24 cellular contexts compared by ENCODE assay signal in the genomic region with DNA sequence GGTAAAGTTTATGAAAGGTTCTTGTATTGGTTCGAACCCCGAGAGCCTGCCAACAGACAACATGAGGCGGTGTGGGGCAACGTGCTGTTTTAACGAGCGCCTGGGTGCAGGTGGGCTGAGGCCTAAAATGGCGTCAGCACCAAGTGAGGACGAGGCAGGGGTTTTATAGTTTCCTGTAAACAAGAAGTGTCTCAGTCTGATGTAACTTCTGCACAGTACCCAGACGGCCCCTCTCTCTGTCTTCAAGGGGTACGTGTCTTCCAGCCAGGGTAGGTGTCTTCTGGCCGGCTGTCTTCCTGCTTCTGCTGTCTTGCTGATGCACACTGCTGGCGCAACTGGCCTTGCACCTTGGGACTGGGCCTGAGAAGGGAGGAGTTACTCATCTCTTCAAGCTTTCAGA. TPM values are rescaled to one million over a fixed set of nuclear protein-coding genes. Genes with fewer than 3 reads are reported as not detected.
DNase-seq lines count a peak whose midpoint lies in the region; ATAC-seq, FAIRE-seq and TF ChIP-seq lines count a peak whose summit lies in the region.
"Had no signal": no experiment of that assay in that cellular context is flagged by ENCODE, and none has a peak within 500 bp of the region (broad histone marks: within the 10 kb centered on the region; RNA-seq: fewer than 3 reads in every experiment).

No MANE protein-coding gene starts in this region.

- no peak for TF ChIP-seq RAD21 in GM12878 (IDR thresholded peaks at IDR 0.05; ENCODE audit: insufficient read depth, low read depth, low read length)

- H3F3A ChIP-seq in MM.1S (ENCODE audit: insufficient read depth, low read length): peaks cover 33% of the 10 kb centered on the region

- POLR2A ChIA-PET in GM12878 (lab: Charles Lee): interaction anchor here (1.2 to 2.5 kb wide), 3 partner anchors 9 to 14 kb away, joined by 3 to 8 read pairs (median 5); no protein-coding TSS in a partner anchor

- H3K4me2 ChIP-seq in OCI-LY3 (ENCODE audit: low read length) (peak overlapping the region; percentile 95), GM12878 (ENCODE audit: control insufficient read depth, insufficient read depth) (peak overlapping the region; percentile 97), MM.1S (ENCODE audit: low read depth, low read length) (no peak overlapping the region)
- H3K4me2 ChIP-seq: KMS-11 had no signal

- H3K36me3 ChIP-seq in OCI-LY3 (replicated peaks; ENCODE audit: low read depth, low read length) (peaks cover 7% of the 10 kb centered on the region), GM12878 (ENCODE audit: control insufficient read depth in 2 of 2, insufficient read depth in 2 of 2, low read length in 1 of 2) (no peaks in the 10 kb centered on the region), MM.1S (replicated peaks; ENCODE audit: insufficient read depth, low read length) (no peaks in the 10 kb centered on the region)
- H3K36me3 ChIP-seq: gastrocnemius medialis, tibial nerve had no signal

- TF ChIP-seq CTCF in OCI-LY3 (IDR thresholded peaks at IDR 0.05; ENCODE audit: low read depth, low read length) (no peak), GM12878 (IDR thresholded peaks at IDR 0.05 in 2 of 3, conservative IDR thresholded peaks at IDR 0.05 in 1 of 3; ENCODE audit: control insufficient read depth in 2 of 3, extremely low read depth in 1 of 3, insufficient read depth in 1 of 3, low read depth in 3 of 3, low read length in 3 of 3) (no peak), MM.1S (IDR thresholded peaks at IDR 0.05; ENCODE audit: low read length) (no peak)

- FAIRE-seq in GM12878 (lab: Jason Lieb, UNC): no peak
- FAIRE-seq: H54, kidney had no signal

- H3K27me3 ChIP-seq in OCI-LY3 (ENCODE audit: low read depth, low read length): no peaks in the 10 kb centered on the region
- no peaks in the 10 kb centered on the region for H3K27me3 ChIP-seq in GM12878 (replicated peaks in 1 of 2; ENCODE audit: control insufficient read depth in 2 of 2, insufficient read depth in 2 of 2, low read length in 1 of 2)
- no peaks in the 10 kb centered on the region for H3K27me3 ChIP-seq in MM.1S (replicated peaks; ENCODE audit: insufficient read depth, low read length)
- H3K27me3 ChIP-seq: gastrocnemius medialis, tibial nerve had no signal

- H3K9me3 ChIP-seq in OCI-LY3 (ENCODE audit: insufficient read depth, low read length) (no peaks in the 10 kb centered on the region), GM12878 (replicated peaks; ENCODE audit: control insufficient read depth, insufficient read depth, low read length) (no peaks in the 10 kb centered on the region), MM.1S (replicated peaks; ENCODE audit: insufficient read depth, low read length) (no peaks in the 10 kb centered on the region)
- H3K9me3 ChIP-seq: gastrocnemius medialis, tibial nerve had no signal

- H3K27me3 Mint-ChIP-seq in stimulated activated naive CD8-positive, alpha-beta T cell treated with anti-CD3 and anti-CD28 coated beads, Interleukin-15, Interleukin-2, amounts not matched to agents 100 ng/mL and 50 ng/mL, for 24 hours: peaks cover 5% of the 10 kb centered on the region
- H3K27me3 Mint-ChIP-seq in stimulated activated naive CD8-positive, alpha-beta T cell treated with anti-CD3 and anti-CD28 coated beads, Interleukin-15, amount 100 ng/mL, for 72 hours: no peaks in the 10 kb centered on the region
- H3K27me3 Mint-ChIP-seq: central memory CD8-positive, alpha-beta T cell had no signal

- peaks cover 55% of the 10 kb centered on the region for H3K4me1 Mint-ChIP-seq in stimulated activated naive CD8-positive, alpha-beta T cell treated with anti-CD3 and anti-CD28 coated beads, Interleukin-15, Interleukin-2, amounts not matched to agents 100 ng/mL and 50 ng/mL, for 24 hours (ENCODE audit: low read depth)
- peaks cover 58% of the 10 kb centered on the region for H3K4me1 Mint-ChIP-seq in stimulated activated naive CD8-positive, alpha-beta T cell treated with anti-CD3 and anti-CD28 coated beads, Interleukin-15, amount 100 ng/mL, for 72 hours

- CTCF ChIA-PET in GM12878 (lab: Yijun Ruan, JAX): interaction anchor here (1.0 to 3.2 kb wide), 5 partner anchors 21 to 136 kb away, joined by 3 to 21 read pairs (median 5); no protein-coding TSS in a partner anchor

- H3K79me2 ChIP-seq in OCI-LY3 (ENCODE audit: low read length) (peaks cover 70% of the 10 kb centered on the region), GM12878 (ENCODE audit: control insufficient read depth, insufficient read depth, low read length) (peaks cover 84% of the 10 kb centered on the region), MM.1S (ENCODE audit: low read length) (peaks cover 34% of the 10 kb centered on the region)

- H3K4me3 Mint-ChIP-seq in stimulated activated naive CD8-positive, alpha-beta T cell treated with anti-CD3 and anti-CD28 coated beads, Interleukin-15, Interleukin-2, amounts not matched to agents 100 ng/mL and 50 ng/mL, for 24 hours: peak overlapping the region; percentile 2
- H3K4me3 Mint-ChIP-seq in stimulated activated naive CD8-positive, alpha-beta T cell treated with anti-CD3 and anti-CD28 coated beads, Interleukin-15, amount 100 ng/mL, for 72 hours: peak overlapping the region; percentile 21 to 74
- H3K4me3 Mint-ChIP-seq: central memory CD8-positive, alpha-beta T cell had no signal

- 91% methylated on average over 12 of the region's 12 CpGs for WGBS in GM12878 (ENCODE audit: insufficient coverage, insufficient replicate concordance, low lambda C conversion rate, missing lambda C conversion rate)

- H3K9me3 Mint-ChIP-seq in stimulated activated naive CD8-positive, alpha-beta T cell treated with anti-CD3 and anti-CD28 coated beads, Interleukin-15, Interleukin-2, amounts not matched to agents 100 ng/mL and 50 ng/mL, for 24 hours: peaks cover 5% of the 10 kb centered on the region
- H3K9me3 Mint-ChIP-seq in stimulated activated naive CD8-positive, alpha-beta T cell treated with anti-CD3 and anti-CD28 coated beads, Interleukin-15, amount 100 ng/mL, for 72 hours: peaks cover 0 to 12% of the 10 kb centered on the region in 2 donors
- H3K9me3 Mint-ChIP-seq: central memory CD8-positive, alpha-beta T cell had no signal

- H4K20me1 ChIP-seq in OCI-LY3 (ENCODE audit: insufficient read depth, low read length): peaks cover 16% of the 10 kb centered on the region
- H4K20me1 ChIP-seq in GM12878 (ENCODE audit: control insufficient read depth, insufficient read depth): no peaks in the 10 kb centered on the region
- H4K20me1 ChIP-seq in MM.1S (ENCODE audit: insufficient read depth, low read length): no peaks in the 10 kb centered on the region

- TF ChIP-seq POLR2A in GM12878 (IDR thresholded peaks at IDR 0.05; ENCODE audit: low read depth, low read length): no peak

- ATAC-seq in stimulated activated naive CD8-positive, alpha-beta T cell treated with anti-CD3 and anti-CD28 coated beads, Interleukin-15, Interleukin-2, amounts not matched to agents 100 U/mL and 50 U/mL, for 24 hours: no peak
- ATAC-seq in GM12878 (no peak), left ventricle myocardium superior (no peak)
- no peak for ATAC-seq in stimulated activated naive CD8-positive, alpha-beta T cell treated with anti-CD3 and anti-CD28 coated beads, Interleukin-15, amount 100 ng/mL, for 72 hours
- ATAC-seq: esophagus mucosa, gastrocnemius medialis had no signal

- H3K4me3 ChIP-seq in OCI-LY3 (ENCODE audit: low read length): peak overlapping the region; percentile 94; the same call in 1 of the 2 replicates
- H3K4me3 ChIP-seq in GM12878: peak overlapping the region; percentile 92
- no peak overlapping the region for H3K4me3 ChIP-seq in MM.1S (ENCODE audit: low read length)
- H3K4me3 ChIP-seq: gastrocnemius medialis, tibial nerve had no signal

- no peak for TF ChIP-seq EP300 in GM12878 (IDR thresholded peaks at IDR 0.05; ENCODE audit: borderline replicate concordance in 1 of 2, control insufficient read depth in 1 of 2, low read depth in 2 of 2, low read length in 2 of 2)

- H3K9ac ChIP-seq in OCI-LY3 (ENCODE audit: low read length) (no peak overlapping the region; the same call in 1 of the 2 replicates), GM12878 (ENCODE audit: control insufficient read depth, insufficient read depth, low read length) (peak overlapping the region; percentile 96), MM.1S (ENCODE audit: low read length) (no peak overlapping the region)
- H3K9ac ChIP-seq: KMS-11 had no signal

- no peaks in the 10 kb centered on the region for H3K36me3 Mint-ChIP-seq in stimulated activated naive CD8-positive, alpha-beta T cell treated with anti-CD3 and anti-CD28 coated beads, Interleukin-15, Interleukin-2, amounts not matched to agents 100 ng/mL and 50 ng/mL, for 24 hours (ENCODE audit: low read depth)

- H3K27ac ChIP-seq in OCI-LY3 (ENCODE audit: low read length) (peak overlapping the region; percentile 11), GM12878 (ENCODE audit: control insufficient read depth, insufficient read depth) (peak overlapping the region; percentile 99), MM.1S (ENCODE audit: low read length) (no peak overlapping the region)
- H3K27ac ChIP-seq: gastrocnemius medialis, KMS-11, RWPE1 had no signal

- DNase-seq in stimulated activated naive CD8-positive, alpha-beta T cell treated with anti-CD3 and anti-CD28 coated beads, Interleukin-15, Interleukin-2, amounts not matched to agents 100 U/mL and 50 U/mL, for 24 hours: no peak
- DNase-seq in GM12878 (ENCODE audit: low read depth, low spot score) (no peak), left ventricle myocardium superior (no peak), MM.1S (no peak)
- peak in 1 of 2 donors; percentile 32 for DNase-seq in stimulated activated naive CD8-positive, alpha-beta T cell treated with anti-CD3 and anti-CD28 coated beads, Interleukin-15, amount 100 ng/mL, for 72 hours
- DNase-seq in stimulated activated CD4-positive, alpha-beta T cell treated with anti-CD3 and anti-CD28 coated beads, Interleukin-15, amount 100 ng/mL, for 24 hours: no peak
- DNase-seq: activated CD4-positive, CD25-positive, alpha-beta regulatory T cell treated with anti-CD3 and anti-CD28 coated beads, Interleukin-2, amount 50 U/mL, for 72 hours; aorta; DMS79; gastrocnemius medialis; kidney; mammary epithelial cell; NCI-H1092 treated with DMSO at 0.1 percent for 48 hours; NCI-H2029; NCI-H226 had no signal

- intact Hi-C loops in GM12878 (cut with micrococcal nuclease; ENCODE audit: unreplicated experiment) (loop anchor here (10.0 kb wide), 1 partner anchor 772 kb away; no protein-coding TSS in a partner anchor), left ventricle myocardium superior (cut with micrococcal nuclease) (no loop called here)

- BruUV-seq in GM12878 (replicated peaks; lab: Mats Ljungman, UMichigan): no TSS peak

- H2AFZ ChIP-seq in OCI-LY3 (ENCODE audit: low read depth, low read length): no peak overlapping the region
- H2AFZ ChIP-seq in GM12878 (ENCODE audit: control insufficient read depth, low read depth, low read length): no peak overlapping the region
- H2AFZ ChIP-seq in MM.1S (ENCODE audit: low read length): no peak overlapping the region

- RAD21 ChIA-PET in GM12878 (lab: Charles Lee; ENCODE audit: unreplicated experiment): interaction anchor here (1.3 to 2.3 kb wide), 4 partner anchors 8 to 149 kb away, joined by 3 to 9 read pairs (median 6); no protein-coding TSS in a partner anchor

- in situ Hi-C loops in GM12878 (cut with MboI): loop anchor here (25.0 kb wide), 1 partner anchor 1829 kb away; a partner anchor contains a TSS

- H3K4me1 ChIP-seq in OCI-LY3 (ENCODE audit: low read length) (peaks cover 68% of the 10 kb centered on the region), GM12878 (ENCODE audit: control insufficient read depth, insufficient read depth, low read length) (peaks cover 31% of the 10 kb centered on the region), MM.1S (ENCODE audit: low read length) (peaks cover 44% of the 10 kb centered on the region)

- SMC1A ChIA-PET in GM12878 (lab: Charles Lee; ENCODE audit: uncharacterized antibody, unreplicated experiment): interaction anchor here (0.8 to 6.8 kb wide), 8 partner anchors 7 to 98 kb away, joined by 3 to 69 read pairs (median 8); a partner anchor contains a TSS

- peak overlapping the region; percentile 85 for H3K27ac Mint-ChIP-seq in stimulated activated naive CD8-positive, alpha-beta T cell treated with anti-CD3 and anti-CD28 coated beads, Interleukin-15, Interleukin-2, amounts not matched to agents 100 ng/mL and 50 ng/mL, for 24 hours
- peak overlapping the region; percentile 95 to 96 for H3K27ac Mint-ChIP-seq in stimulated activated naive CD8-positive, alpha-beta T cell treated with anti-CD3 and anti-CD28 coated beads, Interleukin-15, amount 100 ng/mL, for 72 hours

- H3K9me2 ChIP-seq in MM.1S (replicated peaks; ENCODE audit: insufficient read depth, low read length): no peaks in the 10 kb centered on the region

RNA-seq across cellular contexts. Expression of a gene that starts 2.7 kb away (rescaled TPM):
- 230 and 231 TPM in 2 replicates for total RNA-seq in GM12878 (2013; cell fraction: nucleolus; rRNA removed)
- total RNA-seq in GM12878 (2014; rRNA removed) (41.2 and 44.3 TPM in 2 replicates), GM12878 (2014; rRNA removed; fragmentation: Illumina TruSeq; extraction: Trizol) (48.6 and 54.1 TPM in 2 replicates), GM12878 (2021) (45.2 and 52.5 TPM in 2 replicates), left ventricle myocardium superior (19.9 TPM)
- 26.0 TPM for polyA plus RNA-seq in GM12878 (2011; ENCODE audit: low read depth)
- polyA plus RNA-seq in GM12878 (2011; rRNA removed) (48.1 and 49.6 TPM in 2 replicates), GM12878 (2014; fragmentation: Illumina TruSeq; extraction: Trizol) (56.3 and 69.7 TPM in 2 replicates), GM12878 (2014; fragmentation: Nextera tagmentation; extraction: Ambion mirVana) (10 to 100 TPM; 17.3 to 22.3 TPM), GM12878 (2014; rRNA removed) (30.7 and 37.3 TPM in 2 replicates), GM12878 (2016; fragmentation: Nextera tagmentation; extraction: Ambion mirVana) (10 to 100 TPM; 28.1 to 35.7 TPM)
- 40.3 and 54.5 TPM in 2 replicates for polyA plus RNA-seq in GM12878 (2011; cell fraction: cytosol; rRNA removed)
- polyA plus RNA-seq in GM12878 (2011; cell fraction: nucleus; rRNA removed): 107 and 148 TPM in 2 replicates
- polyA plus RNA-seq in GM12878 (2012): 37.0 and 41.9 TPM in 2 replicates
- 91.7 and 108 TPM in 2 replicates for polyA minus RNA-seq in GM12878 (2011; rRNA and poly(A)+ RNA removed)
- 24.9 and 39.3 TPM in 2 replicates for polyA minus RNA-seq in GM12878 (2011; cell fraction: cytosol; rRNA and poly(A)+ RNA removed)
- 61.4 and 92.7 TPM in 2 replicates for polyA minus RNA-seq in GM12878 (2011; cell fraction: nucleus; rRNA and poly(A)+ RNA removed)

RNA-seq across cellular contexts. Expression of a gene that starts 31.2 kb away (rescaled TPM):
- not detected in 2 replicates for total RNA-seq in GM12878 (2013; cell fraction: nucleolus; rRNA removed)
- total RNA-seq in GM12878 (2014; rRNA removed) (not detected in 2 replicates), GM12878 (2014; rRNA removed; fragmentation: Illumina TruSeq; extraction: Trizol) (not detected in 2 replicates), GM12878 (2021) (not detected in 2 replicates), left ventricle myocardium superior (5.7 TPM)
- polyA plus RNA-seq in GM12878 (2011; ENCODE audit: low read depth): 0.37 TPM
- polyA plus RNA-seq in GM12878 (2011; rRNA removed) (not detected in 2 replicates), GM12878 (2014; fragmentation: Illumina TruSeq; extraction: Trizol) (not detected in 2 replicates), GM12878 (2014; fragmentation: Nextera tagmentation; extraction: Ambion mirVana) (under 1 TPM; 0.04 to 0.06 TPM), GM12878 (2014; rRNA removed) (not detected in 2 replicates), GM12878 (2016; fragmentation: Nextera tagmentation; extraction: Ambion mirVana) (under 1 TPM; 0.35 to 0.71 TPM)
- not detected in 2 replicates for polyA plus RNA-seq in GM12878 (2011; cell fraction: cytosol; rRNA removed)
- polyA plus RNA-seq in GM12878 (2011; cell fraction: nucleus; rRNA removed): not detected in 2 replicates
- polyA plus RNA-seq in GM12878 (2012): 0.09 and 0.15 TPM in 2 replicates
- polyA minus RNA-seq in GM12878 (2011; rRNA and poly(A)+ RNA removed): not detected in 2 replicates
- polyA minus RNA-seq in GM12878 (2011; cell fraction: cytosol; rRNA and poly(A)+ RNA removed): not detected in 2 replicates
- polyA minus RNA-seq in GM12878 (2011; cell fraction: nucleus; rRNA and poly(A)+ RNA removed): not detected in 2 replicates
- total RNA-seq: HT-29 had no signal
- polyA plus RNA-seq: mammary epithelial cell had no signal
